10 cellular contexts compared by ENCODE assay signal in the genomic region with DNA sequence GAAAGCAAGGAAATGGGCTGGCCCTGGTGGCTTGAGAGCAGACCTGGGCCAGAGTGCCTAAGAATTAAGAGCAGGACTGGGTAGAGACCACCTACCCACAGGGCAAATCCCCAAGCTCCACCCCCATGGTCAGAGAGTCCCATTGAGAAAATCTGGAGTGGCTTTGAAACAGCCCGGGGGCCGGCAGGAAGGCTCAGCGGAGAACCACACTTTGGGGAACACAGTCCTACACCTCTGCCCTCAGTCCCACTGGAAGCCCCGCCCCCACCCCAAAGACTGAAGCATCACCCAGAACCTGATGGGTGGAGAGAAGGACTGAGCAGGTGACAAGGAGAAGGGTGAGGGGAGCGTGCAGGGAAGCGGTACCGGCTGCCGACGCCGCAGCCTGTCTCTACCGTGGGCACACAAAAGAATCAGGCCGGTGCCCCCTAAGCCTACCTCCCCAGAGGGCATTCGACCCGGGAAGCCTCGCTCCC. TPM values are rescaled to one million over a fixed set of nuclear protein-coding genes. Genes with fewer than 3 reads are reported as not detected.
DNase-seq lines count a peak whose midpoint lies in the region; ATAC-seq and TF ChIP-seq lines count a peak whose summit lies in the region.
"Had no signal": no experiment of that assay in that cellular context is flagged by ENCODE, and none has a peak within 500 bp of the region (broad histone marks: within the 10 kb centered on the region; RNA-seq: fewer than 3 reads in every experiment).

No MANE protein-coding gene starts in this region.

- no peak for TF ChIP-seq CTCF in CD8-positive, alpha-beta T cell (IDR thresholded peaks at IDR 0.05)

- no peaks in the 10 kb centered on the region for H3K9me3 ChIP-seq in CD8-positive, alpha-beta T cell (ENCODE audit: low read length)
- no peaks in the 10 kb centered on the region for H3K9me3 ChIP-seq in trophoblast cell (ENCODE audit: insufficient read depth, low read depth, low read length)

- H3K36me3 ChIP-seq in CD8-positive, alpha-beta T cell (ENCODE audit: insufficient read depth, low read length): no peaks in the 10 kb centered on the region
- peaks cover 10 to 14% of the 10 kb centered on the region in 2 experiments for H3K36me3 ChIP-seq in trophoblast cell (ENCODE audit: control insufficient read depth in 1 of 2, insufficient read depth in 2 of 2, low read length in 2 of 2)

- H3K4me3 ChIP-seq in CD8-positive, alpha-beta T cell (ENCODE audit: low read depth, low read length): peak overlapping the region; percentile 65
- no peak overlapping the region for H3K4me3 ChIP-seq in trophoblast cell (ENCODE audit: low read depth, low read length)

- WGBS in trophoblast cell (ENCODE audit: extremely low coverage, insufficient coverage, insufficient read length): no CpG with 5 or more reads among the region's 15 CpGs

- peaks cover 11% of the 10 kb centered on the region for H3K79me1 ChIP-seq in trophoblast cell (ENCODE audit: low read length)

- POLR2A ChIA-PET in CD8-positive, alpha-beta T cell (lab: Charles Lee): interaction anchor here (2.6 to 2.8 kb wide), 2 partner anchors 11 to 17 kb away, joined by 13 to 16 read pairs; a partner anchor contains a TSS

- H4K8ac ChIP-seq in trophoblast cell (ENCODE audit: low read depth, low read length): no peak overlapping the region

- H2BK12ac ChIP-seq in trophoblast cell (ENCODE audit: low read length): no peak overlapping the region

- H2AK5ac ChIP-seq in trophoblast cell (ENCODE audit: low read length): no peak overlapping the region

- H3K23ac ChIP-seq in trophoblast cell (ENCODE audit: low read length): no peak overlapping the region

- H4K12ac ChIP-seq in trophoblast cell (ENCODE audit: low read depth, low read length): no peak overlapping the region

- peaks cover 7% of the 10 kb centered on the region for H3K36me3 Mint-ChIP-seq in CD8-positive, alpha-beta T cell
- peaks cover 12% of the 10 kb centered on the region for H3K36me3 Mint-ChIP-seq in effector memory CD8-positive, alpha-beta T cell (ENCODE audit: insufficient read depth)

- peaks cover 5% of the 10 kb centered on the region for H3K79me2 ChIP-seq in trophoblast cell (ENCODE audit: control insufficient read depth, insufficient read depth, low read length, poor library complexity)

- H3K27me3 ChIP-seq in CD8-positive, alpha-beta T cell (ENCODE audit: insufficient read depth, low read length): no peaks in the 10 kb centered on the region
- peaks cover 6% of the 10 kb centered on the region for H3K27me3 ChIP-seq in trophoblast cell (ENCODE audit: insufficient read depth, low read length)

- no peak overlapping the region for H2BK120ac ChIP-seq in trophoblast cell (ENCODE audit: insufficient read depth, low read length, poor library complexity)

- peaks cover 3% of the 10 kb centered on the region for H3K27me3 Mint-ChIP-seq in CD8-positive, alpha-beta T cell (ENCODE audit: low read depth)
- H3K27me3 Mint-ChIP-seq in effector memory CD8-positive, alpha-beta T cell: peaks cover 37 to 42% of the 10 kb centered on the region in 2 donors

- H3K4me2 ChIP-seq in trophoblast cell (ENCODE audit: low read length): peak overlapping the region; percentile 60

- intact Hi-C loops in CD8-positive, alpha-beta T cell (cut with DNase I, micrococcal nuclease): loop anchor here (1.0 to 10.0 kb wide), 8 partner anchors 13 to 630 kb away; a partner anchor contains a TSS

- H3K4me1 ChIP-seq in CD8-positive, alpha-beta T cell (ENCODE audit: insufficient read depth, low read length): peaks cover 43% of the 10 kb centered on the region
- H3K4me1 ChIP-seq in trophoblast cell (ENCODE audit: control insufficient read depth in 1 of 2, insufficient read depth in 2 of 2, low read length in 2 of 2): peaks cover 11 to 34% of the 10 kb centered on the region in 2 experiments

- H3K4me3 Mint-ChIP-seq in CD8-positive, alpha-beta T cell: peak overlapping the region; percentile 70
- H3K4me3 Mint-ChIP-seq in effector memory CD8-positive, alpha-beta T cell: peak overlapping the region; percentile 75 to 78

- H3K9ac ChIP-seq in trophoblast cell (ENCODE audit: low read length): no peak overlapping the region

- no peak overlapping the region for H3K4ac ChIP-seq in trophoblast cell (ENCODE audit: low read depth, low read length)

- no peak overlapping the region for H2BK5ac ChIP-seq in trophoblast cell (ENCODE audit: low read depth, low read length, poor library complexity)

- ATAC-seq in CD8-positive, alpha-beta T cell: peak; percentile 1
- no peak for ATAC-seq in effector memory CD8-positive, alpha-beta T cell (replicated peaks)

- H3K27ac ChIP-seq in CD8-positive, alpha-beta T cell (ENCODE audit: low read depth, low read length): no peak overlapping the region
- no peak overlapping the region for H3K27ac ChIP-seq in trophoblast cell (ENCODE audit: low read depth, low read length)

- CTCF ChIA-PET in CD8-positive, alpha-beta T cell (lab: Charles Lee): interaction anchor here (1.0 to 4.1 kb wide), 17 partner anchors 7 to 160 kb away, joined by 3 to 37 read pairs (median 5); a partner anchor contains a TSS

- H3K27ac Mint-ChIP-seq in CD8-positive, alpha-beta T cell: no peak overlapping the region
- no peak overlapping the region for H3K27ac Mint-ChIP-seq in effector memory CD8-positive, alpha-beta T cell

- no peak overlapping the region for H3K18ac ChIP-seq in trophoblast cell (ENCODE audit: low read length)

- no peak overlapping the region for H4K91ac ChIP-seq in trophoblast cell (ENCODE audit: low read depth, low read length)

- H3K9me3 Mint-ChIP-seq in CD8-positive, alpha-beta T cell: no peaks in the 10 kb centered on the region
- H3K9me3 Mint-ChIP-seq in effector memory CD8-positive, alpha-beta T cell: no peaks in the 10 kb centered on the region

- H2AFZ ChIP-seq in trophoblast cell (ENCODE audit: insufficient read depth, low read length, poor library complexity): no peak overlapping the region

- DNase-seq in CD8-positive, alpha-beta T cell: no peak
- peak; percentile 42 for DNase-seq in NAMALWA (ENCODE audit: low spot score)
- DNase-seq in effector memory CD8-positive, alpha-beta T cell: no peak
- no peak for DNase-seq in trophoblast cell
- DNase-seq in SKM-1 treated with dmso at 0.1 percent for 144 hours (lab: John Stamatoyannopoulos, UW; ENCODE audit: unreplicated experiment): no peak
- DNase-seq in activated effector memory CD4-positive, alpha-beta T cell treated with anti-CD3 and anti-CD28 coated beads, Interleukin-2, amount 50 U/mL, for 16 hours: no peak
- no peak for DNase-seq in stimulated activated CD4-positive, alpha-beta T cell treated with anti-CD3 and anti-CD28 coated beads, Interleukin-4, amount 100 ng/mL, for 1 hour
- DNase-seq in hepatic stellate cell (ENCODE audit: low spot score): no peak

- H3K4me1 Mint-ChIP-seq in CD8-positive, alpha-beta T cell (ENCODE audit: low read depth): peaks cover 45% of the 10 kb centered on the region
- H3K4me1 Mint-ChIP-seq in effector memory CD8-positive, alpha-beta T cell (ENCODE audit: low read depth in 2 of 2): peaks cover 27 to 36% of the 10 kb centered on the region in 2 donors

- H3K14ac ChIP-seq in trophoblast cell (ENCODE audit: low read length): no peak overlapping the region

RNA-seq across cellular contexts. Expression of a gene that starts 3.6 kb away (rescaled TPM):
- total RNA-seq in CD8-positive, alpha-beta T cell: 10 to 100 TPM; 25.6 to 28.0 TPM
- 11.3 and 11.7 TPM in 2 replicates for polyA plus RNA-seq in trophoblast cell (2013)

RNA-seq across cellular contexts. Expression of a gene that starts 12.6 kb away (rescaled TPM):
- 10 to 100 TPM; 24.7 to 24.9 TPM for total RNA-seq in CD8-positive, alpha-beta T cell
- polyA plus RNA-seq in trophoblast cell (2013): 22.6 and 24.6 TPM in 2 replicates

RNA-seq across cellular contexts. Expression of a gene that starts 17.9 kb away (rescaled TPM):
- 10 to 100 TPM; 12.7 to 16.5 TPM for total RNA-seq in CD8-positive, alpha-beta T cell
- 25.9 and 26.8 TPM in 2 replicates for polyA plus RNA-seq in trophoblast cell (2013)

RNA-seq across cellular contexts. Expression of a gene that starts 34.6 kb away (rescaled TPM):
- total RNA-seq in CD8-positive, alpha-beta T cell: 1 to 10 TPM; 1.5 to 1.6 TPM
- polyA plus RNA-seq in trophoblast cell (2013): not detected in 2 replicates
- total RNA-seq: pulmonary artery endothelial cell had no signal
- polyA plus RNA-seq: aorta had no signal

RNA-seq across cellular contexts. Expression of a gene that starts 57.9 kb away (rescaled TPM):
- total RNA-seq in CD8-positive, alpha-beta T cell: not detected
- not detected in 2 replicates for polyA plus RNA-seq in trophoblast cell (2013)
- total RNA-seq: aorta, pulmonary artery endothelial cell had no signal
- polyA plus RNA-seq: aorta had no signal
